Comparison of ENCODE assay signal across 8 cellular contexts in the genomic region with DNA sequence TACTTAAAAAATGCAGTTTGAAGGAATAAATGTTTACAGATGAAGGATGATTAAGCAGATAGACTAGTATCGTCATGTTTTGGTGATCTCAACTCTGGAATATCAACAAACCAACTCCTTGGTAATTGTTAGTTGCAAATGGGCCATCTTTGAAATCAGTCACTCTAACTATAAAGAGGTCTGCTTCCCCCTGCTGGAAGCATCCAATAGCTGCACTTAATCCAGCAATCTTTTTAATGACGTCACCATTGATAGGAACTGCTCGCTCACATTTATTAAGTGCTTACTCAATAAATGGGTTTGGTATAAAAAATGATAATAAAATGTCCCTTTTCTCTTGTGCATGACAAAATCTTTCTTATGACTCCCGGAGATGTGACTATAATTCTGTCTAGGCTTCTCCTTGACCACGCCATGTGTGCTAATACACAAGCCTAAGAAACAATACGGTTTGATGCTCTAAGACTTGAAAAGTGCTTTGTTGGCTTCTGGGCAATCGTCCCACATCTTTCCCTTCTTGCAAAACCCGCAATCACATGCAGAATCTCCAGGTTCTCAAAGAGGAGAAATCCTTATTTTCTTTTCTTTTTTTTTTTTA.
DNase-seq lines count a peak whose midpoint lies in the region; ATAC-seq and TF ChIP-seq lines count a peak whose summit lies in the region.

No MANE protein-coding gene starts in this region.

- no peak overlapping the region for H3K4me3 Mint-ChIP-seq in activated CD4-positive, alpha-beta T cell treated with anti-CD3 and anti-CD28 coated beads for 36 hours
- H3K4me3 Mint-ChIP-seq in endodermal cell (no peak overlapping the region), neural progenitor cell (no peak overlapping the region)

- no peak overlapping the region for H2AFZ ChIP-seq in PC-9
- H2AFZ ChIP-seq in neural progenitor cell (replicated peaks), result no peak overlapping the region

- H3K4me1 Mint-ChIP-seq in activated CD4-positive, alpha-beta T cell treated with anti-CD3 and anti-CD28 coated beads for 36 hours, result no peaks in the 10 kb centered on the region
- H3K4me1 Mint-ChIP-seq in endodermal cell (peaks cover 2% of the 10 kb centered on the region), neural progenitor cell (no peaks in the 10 kb centered on the region)

- intact Hi-C loops in activated CD4-positive, alpha-beta T cell treated with anti-CD3 and anti-CD28 coated beads for 36 hours (cut with DNase I, micrococcal nuclease), result loop anchor here (1.0 to 2.0 kb wide), 5 partner anchors 153 to 244 kb away; no protein-coding TSS in a partner anchor
- intact Hi-C loops in PC-9 (cut with micrococcal nuclease; ENCODE audit: unreplicated experiment), result loop anchor here (1.0 to 10.0 kb wide), 5 partner anchors 154 to 729 kb away; no protein-coding TSS in a partner anchor
- intact Hi-C loops in vagina (cut with DNase I), result no loop called here

- H3K27ac ChIP-seq in PC-9, result no peak overlapping the region
- no peak overlapping the region for H3K27ac ChIP-seq in endodermal cell (ENCODE audit: low read depth, low read length)
- no peak overlapping the region for H3K27ac ChIP-seq in neural progenitor cell
- no peak overlapping the region for H3K27ac ChIP-seq in vagina

- 58 to 84% methylated on average over 4 to 8 of the region's 8 CpGs for WGBS in endodermal cell (ENCODE audit: insufficient coverage in 1 of 2, insufficient read length in 1 of 2), 2 experiments

- TF ChIP-seq POLR2A in vagina (IDR thresholded peaks at IDR 0.05), result no peak

- no peaks in the 10 kb centered on the region for H3K27me3 ChIP-seq in PC-9 (ENCODE audit: insufficient read depth, low read depth)
- H3K27me3 ChIP-seq in endodermal cell (ENCODE audit: control insufficient read depth, insufficient read depth, low read length, poor library complexity, severe bottlenecking), result no peaks in the 10 kb centered on the region
- H3K27me3 ChIP-seq in neural progenitor cell, result no peaks in the 10 kb centered on the region
- H3K27me3 ChIP-seq in vagina, result no peaks in the 10 kb centered on the region

- H3F3A ChIP-seq in PC-9 (ENCODE audit: insufficient read depth, low read depth) (no peaks in the 10 kb centered on the region), neural progenitor cell (ENCODE audit: low read depth) (no peaks in the 10 kb centered on the region)

- H3K9ac ChIP-seq in endodermal cell (ENCODE audit: extremely low read depth, low read length, poor library complexity, severe bottlenecking) (no peak overlapping the region), neural progenitor cell (no peak overlapping the region)

- no peaks in the 10 kb centered on the region for H3K79me2 ChIP-seq in PC-9 (ENCODE audit: low read depth)
- no peaks in the 10 kb centered on the region for H3K79me2 ChIP-seq in neural progenitor cell (ENCODE audit: low read depth)

- no TSS peak for BruUV-seq in PC-9 (replicated peaks; lab: Mats Ljungman, UMichigan)

- no peaks in the 10 kb centered on the region for H3K36me3 Mint-ChIP-seq in activated CD4-positive, alpha-beta T cell treated with anti-CD3 and anti-CD28 coated beads for 36 hours (ENCODE audit: low read depth)
- H3K36me3 Mint-ChIP-seq in endodermal cell (ENCODE audit: low read depth), result no peaks in the 10 kb centered on the region
- no peaks in the 10 kb centered on the region for H3K36me3 Mint-ChIP-seq in neural progenitor cell

- no peaks in the 10 kb centered on the region for H3K9me3 Mint-ChIP-seq in activated CD4-positive, alpha-beta T cell treated with anti-CD3 and anti-CD28 coated beads for 36 hours (ENCODE audit: low read depth)
- H3K9me3 Mint-ChIP-seq in endodermal cell, result no peaks in the 10 kb centered on the region
- no peaks in the 10 kb centered on the region for H3K9me3 Mint-ChIP-seq in neural progenitor cell

- no peaks in the 10 kb centered on the region for H3K9me3 ChIP-seq in PC-9 (ENCODE audit: insufficient read depth, low read depth)
- no peaks in the 10 kb centered on the region for H3K9me3 ChIP-seq in endodermal cell (ENCODE audit: control insufficient read depth, low read length)
- H3K9me3 ChIP-seq in neural progenitor cell (ENCODE audit: low read depth), result no peaks in the 10 kb centered on the region
- no peaks in the 10 kb centered on the region for H3K9me3 ChIP-seq in vagina

- no peaks in the 10 kb centered on the region for H3K4me1 ChIP-seq in PC-9 (replicated peaks; ENCODE audit: insufficient read depth)
- H3K4me1 ChIP-seq in endodermal cell (ENCODE audit: control insufficient read depth, insufficient read depth, low read length), result no peaks in the 10 kb centered on the region
- peaks cover 1% of the 10 kb centered on the region for H3K4me1 ChIP-seq in neural progenitor cell
- H3K4me1 ChIP-seq in vagina, result no peaks in the 10 kb centered on the region

- no peaks in the 10 kb centered on the region for H3K9me2 ChIP-seq in PC-9 (ENCODE audit: insufficient read depth)

- H3K4me2 ChIP-seq in PC-9 (peak overlapping the region; percentile 7; the same call in 1 of the 2 replicates), neural progenitor cell (no peak overlapping the region)

- CTCF ChIA-PET in activated CD4-positive, alpha-beta T cell treated with anti-CD3 and anti-CD28 coated beads for 36 hours (lab: Charles Lee), result interaction anchor here (0.8 to 2.7 kb wide), 4 partner anchors 108 to 278 kb away, joined by 3 to 16 read pairs (median 8); no protein-coding TSS in a partner anchor
- CTCF ChIA-PET in PC-9 (lab: Charles Lee), result interaction anchor here (1.0 to 1.3 kb wide), 3 partner anchors 153 to 245 kb away, joined by 4 to 5 read pairs (median 5); no protein-coding TSS in a partner anchor

- H3K27ac Mint-ChIP-seq in activated CD4-positive, alpha-beta T cell treated with anti-CD3 and anti-CD28 coated beads for 36 hours, result no peak overlapping the region
- H3K27ac Mint-ChIP-seq in endodermal cell (no peak overlapping the region), neural progenitor cell (no peak overlapping the region)

- no peak overlapping the region for H3K4me3 ChIP-seq in PC-9
- no peak overlapping the region for H3K4me3 ChIP-seq in endodermal cell (ENCODE audit: low read length)
- no peak overlapping the region for H3K4me3 ChIP-seq in neural progenitor cell
- no peak overlapping the region for H3K4me3 ChIP-seq in vagina

- no peaks in the 10 kb centered on the region for H4K20me1 ChIP-seq in PC-9 (ENCODE audit: insufficient read depth)
- H4K20me1 ChIP-seq in neural progenitor cell (ENCODE audit: low read depth), result no peaks in the 10 kb centered on the region

- no peaks in the 10 kb centered on the region for H3K27me3 Mint-ChIP-seq in activated CD4-positive, alpha-beta T cell treated with anti-CD3 and anti-CD28 coated beads for 36 hours
- H3K27me3 Mint-ChIP-seq in endodermal cell (ENCODE audit: insufficient read depth) (no peaks in the 10 kb centered on the region), neural progenitor cell (ENCODE audit: insufficient read depth, low read depth) (no peaks in the 10 kb centered on the region)

- POLR2A ChIA-PET in activated CD4-positive, alpha-beta T cell treated with anti-CD3 and anti-CD28 coated beads for 36 hours (lab: Charles Lee), result interaction anchor here (0.5 kb wide), 1 partner anchor 112 kb away, joined by 6 read pairs; no protein-coding TSS in a partner anchor
- POLR2A ChIA-PET in PC-9 (lab: Charles Lee; ENCODE audit: unreplicated experiment), result interaction anchor here (0.6 kb wide), 1 partner anchor 142 kb away, joined by 4 read pairs; no protein-coding TSS in a partner anchor

- peak; percentile 82 for TF ChIP-seq CTCF in PC-9 (conservative IDR thresholded peaks at IDR 0.05)
- TF ChIP-seq CTCF in endodermal cell (conservative IDR thresholded peaks at IDR 0.05), result peak; percentile 91
- peak; percentile 83 for TF ChIP-seq CTCF in neural progenitor cell (IDR thresholded peaks at IDR 0.05)
- peak in 1 of 3 experiments; percentile 19 for TF ChIP-seq CTCF in vagina (IDR thresholded peaks at IDR 0.05)

- H3K36me3 ChIP-seq in PC-9 (ENCODE audit: low read depth) (no peaks in the 10 kb centered on the region), endodermal cell (ENCODE audit: control insufficient read depth, insufficient read depth, low read length) (no peaks in the 10 kb centered on the region), neural progenitor cell (no peaks in the 10 kb centered on the region), vagina (no peaks in the 10 kb centered on the region)

- ATAC-seq in activated CD4-positive, alpha-beta T cell treated with anti-CD3 and anti-CD28 coated beads for 36 hours, result no peak
- peak; percentile 84 for ATAC-seq in GM21723 (IDR thresholded peaks at IDR 0.05; ENCODE audit: unreplicated experiment)

- peak; percentile 16 for DNase-seq in activated CD4-positive, alpha-beta T cell treated with anti-CD3 and anti-CD28 coated beads for 36 hours
- no peak for DNase-seq in activated CD4-positive, alpha-beta T cell treated with anti-CD3 and anti-CD28 coated beads for 4 hours
- DNase-seq in HuH-7 (ENCODE audit: low spot score) (peak; percentile 37), PC-9 (peak; percentile 9 to 57), endodermal cell (peak; percentile 54), neural progenitor cell (ENCODE audit: low spot score) (peak; percentile 75), vagina (ENCODE audit: extremely low spot score in 2 of 2) (no peak)

Comparison
In these comparisons a context has a peak if more than half of its experiments do, and no peak if none do; other contexts are left out.
1. DNase-seq: peak in activated CD4-positive, alpha-beta T cell treated with anti-CD3 and anti-CD28 coated beads for 36 hours (single experiment), HuH-7 (single experiment), PC-9 (2 of 2), endodermal cell (single experiment) and neural progenitor cell (single experiment); none in activated CD4-positive, alpha-beta T cell treated with anti-CD3 and anti-CD28 coated beads for 4 hours (0 of 2) and vagina (0 of 2).